Comparison of ENCODE assay signal across 7 cellular contexts in the genomic region with DNA sequence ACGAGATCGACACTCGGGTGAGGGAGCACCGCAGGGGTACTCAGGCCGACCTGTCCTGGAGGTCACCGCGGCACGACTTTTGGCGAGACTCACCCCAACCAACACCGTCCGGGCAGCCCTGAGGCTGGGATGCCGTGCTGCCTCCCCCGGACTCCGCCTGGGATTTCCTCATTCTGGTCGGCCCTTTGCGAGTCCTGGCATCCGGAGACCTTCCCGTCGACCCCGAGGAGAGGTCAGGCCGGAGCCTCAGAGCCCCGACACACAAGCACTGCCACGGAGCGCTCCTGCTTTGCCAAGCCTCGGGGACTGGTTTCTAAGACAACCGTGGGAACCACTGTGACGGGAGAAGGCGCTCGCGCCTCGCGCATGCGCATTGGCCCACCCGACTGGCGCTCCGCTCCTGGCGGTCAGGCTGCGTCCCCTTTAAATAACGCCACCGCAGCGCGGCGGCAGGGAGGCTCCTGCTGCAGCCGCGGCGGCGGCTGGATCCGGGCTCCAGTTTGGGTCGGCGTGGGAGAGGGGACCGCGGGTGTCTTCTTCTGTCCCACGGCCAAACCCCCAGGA.
DNase-seq lines count a peak whose midpoint lies in the region; FAIRE-seq lines count a peak whose summit lies in the region.
"Not testable (repeated sequence)": the region's sequence is repeated elsewhere in the genome, so short reads cannot be mapped to it uniquely, and the experiment has no call there.

No MANE protein-coding gene starts in this region.

- not testable (repeated sequence) for DNase-seq in GM18507 (ENCODE audit: extremely low spot score, insufficient read length, low read depth)
- DNase-seq in HS-5 (ENCODE audit: low read depth) (peak; percentile 53), NCI-H748 treated with DMSO at 0.1 percent for 48 hours (lab: John Stamatoyannopoulos, UW) (peak; percentile 84), cerebellar cortex (ENCODE audit: low spot score) (peak; percentile 89), islet precursor cell (peak; percentile 96)
- peak; percentile 80 for DNase-seq in activated CD4-positive, alpha-beta T cell treated with anti-CD3 and anti-CD28 coated beads, Interleukin-2, amount 10 ng/mL, durations not matched to agents 7 days and 5 days

- FAIRE-seq in GM18507 (lab: Jason Lieb, UNC) = peak; percentile 52

- not testable (repeated sequence) for H3K27ac ChIP-seq in skeletal muscle tissue (ENCODE audit: low read depth, low read length)

- not testable (repeated sequence) for H3K9me3 Mint-ChIP-seq in activated CD4-positive, alpha-beta T cell treated with anti-CD3 and anti-CD28 coated beads, Interleukin-2, amount 10 ng/mL, durations not matched to agents 7 days and 5 days

- not testable (repeated sequence) for H3K36me3 ChIP-seq in skeletal muscle tissue (ENCODE audit: control insufficient read depth in 3 of 3, insufficient read depth in 3 of 3, low read length in 3 of 3)

- H3K4me1 ChIP-seq in skeletal muscle tissue (ENCODE audit: control insufficient read depth in 3 of 3, insufficient read depth in 3 of 3, low read length in 3 of 3) = peaks cover 45 to 67% (median 61%) of the 10 kb centered on the region in 3 donors

- H3K9me3 ChIP-seq in skeletal muscle tissue (ENCODE audit: control insufficient read depth in 3 of 3, low read length in 3 of 3) = not testable (repeated sequence)

- peak overlapping the region; percentile 54 to 80 (median 67) for H3K4me3 ChIP-seq in skeletal muscle tissue (ENCODE audit: low read length in 3 of 3)

- peaks cover 81% of the 10 kb centered on the region for H3K27me3 Mint-ChIP-seq in activated CD4-positive, alpha-beta T cell treated with anti-CD3 and anti-CD28 coated beads, Interleukin-2, amount 10 ng/mL, durations not matched to agents 7 days and 5 days

- H3K36me3 Mint-ChIP-seq in activated CD4-positive, alpha-beta T cell treated with anti-CD3 and anti-CD28 coated beads, Interleukin-2, amount 10 ng/mL, durations not matched to agents 7 days and 5 days (ENCODE audit: low read depth) = not testable (repeated sequence)

- CTCF ChIA-PET in activated CD4-positive, alpha-beta T cell treated with anti-CD3 and anti-CD28 coated beads, Interleukin-2, amount 10 ng/mL, durations not matched to agents 7 days and 5 days (lab: Charles Lee) = interaction anchor here (0.6 kb wide), 1 partner anchor 1178 kb away, joined by 3 read pairs; no protein-coding TSS in a partner anchor

- POLR2A ChIA-PET in activated CD4-positive, alpha-beta T cell treated with anti-CD3 and anti-CD28 coated beads, Interleukin-2, amount 10 ng/mL, durations not matched to agents 7 days and 5 days (lab: Charles Lee) = not testable (repeated sequence)

- H3K27ac Mint-ChIP-seq in activated CD4-positive, alpha-beta T cell treated with anti-CD3 and anti-CD28 coated beads, Interleukin-2, amount 10 ng/mL, durations not matched to agents 7 days and 5 days = not testable (repeated sequence)

- peaks cover 47% of the 10 kb centered on the region for H3K4me1 Mint-ChIP-seq in activated CD4-positive, alpha-beta T cell treated with anti-CD3 and anti-CD28 coated beads, Interleukin-2, amount 10 ng/mL, durations not matched to agents 7 days and 5 days

- peak overlapping the region; percentile 46 for H3K4me3 Mint-ChIP-seq in activated CD4-positive, alpha-beta T cell treated with anti-CD3 and anti-CD28 coated beads, Interleukin-2, amount 10 ng/mL, durations not matched to agents 7 days and 5 days

- not testable (repeated sequence) for H3K27me3 ChIP-seq in skeletal muscle tissue (ENCODE audit: control insufficient read depth in 3 of 3, insufficient read depth in 3 of 3, low read length in 3 of 3)

- H3K9ac ChIP-seq in skeletal muscle tissue (ENCODE audit: low read depth in 1 of 3, low read length in 3 of 3) = peak overlapping the region in 2 of 3 donors; percentile 53 to 82
